14 cellular contexts compared by ENCODE assay signal in the genomic region with DNA sequence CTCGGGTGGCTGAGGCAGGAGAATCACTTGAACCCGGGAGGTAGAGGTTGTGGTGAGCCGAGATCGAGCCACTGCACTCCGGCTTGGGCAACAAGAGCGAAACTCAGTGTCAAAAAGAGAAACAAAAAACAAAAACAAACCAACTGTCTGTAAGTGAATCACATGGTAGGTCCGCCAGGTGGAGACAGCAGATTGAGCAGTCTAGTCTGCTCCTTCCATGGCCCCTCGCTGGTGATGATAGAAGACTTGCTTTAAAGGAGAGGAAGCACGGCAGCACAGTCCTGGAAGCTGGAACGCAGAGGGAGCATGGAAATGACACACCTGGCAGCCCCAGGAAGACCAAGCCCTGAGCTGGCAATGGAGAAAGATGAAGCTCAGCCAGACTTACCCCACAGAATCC. TPM values are rescaled to one million over a fixed set of nuclear protein-coding genes. Genes with fewer than 3 reads are reported as not detected.
DNase-seq lines count a peak whose midpoint lies in the region; ATAC-seq and TF ChIP-seq lines count a peak whose summit lies in the region.
"Had no signal": no experiment of that assay in that cellular context is flagged by ENCODE, and none has a peak within 500 bp of the region (broad histone marks: within the 10 kb centered on the region; RNA-seq: fewer than 3 reads in every experiment).

No MANE protein-coding gene starts in this region.

- H3K9me3 ChIP-seq in OCI-LY3 (ENCODE audit: insufficient read depth, low read length) (no peaks in the 10 kb centered on the region), body of pancreas (no peaks in the 10 kb centered on the region), A673 (ENCODE audit: low read depth, low read length, poor library complexity, severe bottlenecking) (no peaks in the 10 kb centered on the region)
- H3K9me3 ChIP-seq: ovary had no signal

- no peak for TF ChIP-seq POLR2A in body of pancreas (IDR thresholded peaks at IDR 0.05)

- H3K36me3 ChIP-seq in OCI-LY3 (replicated peaks; ENCODE audit: low read depth, low read length) (no peaks in the 10 kb centered on the region), body of pancreas (replicated peaks in 1 of 2; ENCODE audit: insufficient read depth in 1 of 2, low read depth in 2 of 2) (no peaks in the 10 kb centered on the region), A673 (ENCODE audit: insufficient read depth, low read length, poor library complexity, severe bottlenecking) (no peaks in the 10 kb centered on the region)
- H3K36me3 ChIP-seq: ovary had no signal

- intact Hi-C loops in body of pancreas (cut with DNase I) = no loop called here
- intact Hi-C loops in A673 (cut with micrococcal nuclease; ENCODE audit: unreplicated experiment) = no loop called here

- peak overlapping the region; percentile 66 for H3K4me3 ChIP-seq in OCI-LY3 (ENCODE audit: low read length)
- H3K4me3 ChIP-seq in body of pancreas = no peak overlapping the region
- no peak overlapping the region for H3K4me3 ChIP-seq in A673 (ENCODE audit: low read depth, low read length, poor library complexity, severe bottlenecking)
- H3K4me3 ChIP-seq: ovary had no signal

- peak overlapping the region; percentile 73 for H3K4me2 ChIP-seq in OCI-LY3 (ENCODE audit: low read length)

- BruUV-seq in A673 (replicated peaks; lab: Mats Ljungman, UMichigan) = no TSS peak

- H3K4me1 ChIP-seq in OCI-LY3 (ENCODE audit: low read length) = peaks cover 18% of the 10 kb centered on the region
- no peaks in the 10 kb centered on the region for H3K4me1 ChIP-seq in body of pancreas
- H3K4me1 ChIP-seq in A673 (ENCODE audit: insufficient read depth, low read length, poor library complexity, severe bottlenecking) = no peaks in the 10 kb centered on the region

- H3K27me3 ChIP-seq in OCI-LY3 (ENCODE audit: low read depth, low read length) (no peaks in the 10 kb centered on the region), body of pancreas (no peaks in the 10 kb centered on the region), A673 (replicated peaks; ENCODE audit: insufficient read depth, low read depth, low read length, poor library complexity) (peaks cover 9% of the 10 kb centered on the region)
- H3K27me3 ChIP-seq: ovary had no signal

- POLR2A ChIA-PET in A673 (lab: Charles Lee; ENCODE audit: low non-redundant PET) = no interaction called here

- peak overlapping the region; percentile 90 for H2AFZ ChIP-seq in OCI-LY3 (ENCODE audit: low read depth, low read length)

- DNase-seq in body of pancreas = peak; percentile 43 to 68 (median 66)
- DNase-seq in NCI-H1092 treated with DMSO at 0.1 percent for 48 hours (lab: John Stamatoyannopoulos, UW) = no peak
- no peak for DNase-seq in occipital lobe (lab: John Stamatoyannopoulos, UW)
- no peak for DNase-seq in A673 (ENCODE audit: low spot score)
- DNase-seq: activated CD4-positive, alpha-beta memory T cell treated with anti-CD3 and anti-CD28 coated beads, Interleukin-2, amount 10 ng/mL, durations not matched to agents 7 days and 5 days; amniotic stem cell; midbrain; MV-4-11; NCI-H2227 treated with DMSO at 0.1 percent for 48 hours; ovary had no signal

- ATAC-seq in GM18873 (IDR thresholded peaks at IDR 0.05; ENCODE audit: low FRiP score, unreplicated experiment) (peak; percentile 52), body of pancreas (no peak), GM21528 (IDR thresholded peaks at IDR 0.05; ENCODE audit: low FRiP score, unreplicated experiment) (no peak)

- no peak overlapping the region for H3K27ac ChIP-seq in C4-2B
- H3K27ac ChIP-seq in OCI-LY3 (ENCODE audit: low read length) = no peak overlapping the region
- H3K27ac ChIP-seq in body of pancreas = no peak overlapping the region
- H3K27ac ChIP-seq in A673 (ENCODE audit: low read depth, low read length, poor library complexity, severe bottlenecking) = no peak overlapping the region
- H3K27ac ChIP-seq: ovary had no signal

- no peaks in the 10 kb centered on the region for H3K79me2 ChIP-seq in OCI-LY3 (ENCODE audit: low read length)

- peak overlapping the region; percentile 61 for H3K9ac ChIP-seq in OCI-LY3 (ENCODE audit: low read length)

- CTCF ChIA-PET in A673 (lab: Charles Lee) = no interaction called here

- H4K20me1 ChIP-seq in OCI-LY3 (ENCODE audit: insufficient read depth, low read length) = no peaks in the 10 kb centered on the region

- TF ChIP-seq CTCF in C4-2B (conservative IDR thresholded peaks at IDR 0.05) (peak; percentile 9; the same call in 1 of the 2 replicates), OCI-LY3 (IDR thresholded peaks at IDR 0.05; ENCODE audit: low read depth, low read length) (peak; percentile 63), body of pancreas (IDR thresholded peaks at IDR 0.05) (peak in 4 of 7 experiments; percentile 55 to 61 (median 56)), A673 (conservative IDR thresholded peaks at IDR 0.05; ENCODE audit: low read depth, low read length) (no peak)

- WGBS in body of pancreas, 2 donors = 45 to 66% methylated on average over 10 of the region's 10 CpGs

RNA-seq across cellular contexts. Expression of gene MGLL, which starts 31.4 kb away (rescaled TPM):
- total RNA-seq in body of pancreas (10 to 100 TPM; 14.8 to 20.2 TPM), occipital lobe (40.9 TPM), A673 (2021) (0.39 and 0.90 TPM in 2 replicates)

Comparison
In these comparisons a context has a peak if more than half of its experiments do, and no peak if none do; other contexts are left out.
1. DNase-seq: peak in body of pancreas (4 of 4); none in NCI-H1092 treated with DMSO at 0.1 percent for 48 hours (single experiment), occipital lobe (single experiment) and A673 (single experiment).